In the genomic region with DNA sequence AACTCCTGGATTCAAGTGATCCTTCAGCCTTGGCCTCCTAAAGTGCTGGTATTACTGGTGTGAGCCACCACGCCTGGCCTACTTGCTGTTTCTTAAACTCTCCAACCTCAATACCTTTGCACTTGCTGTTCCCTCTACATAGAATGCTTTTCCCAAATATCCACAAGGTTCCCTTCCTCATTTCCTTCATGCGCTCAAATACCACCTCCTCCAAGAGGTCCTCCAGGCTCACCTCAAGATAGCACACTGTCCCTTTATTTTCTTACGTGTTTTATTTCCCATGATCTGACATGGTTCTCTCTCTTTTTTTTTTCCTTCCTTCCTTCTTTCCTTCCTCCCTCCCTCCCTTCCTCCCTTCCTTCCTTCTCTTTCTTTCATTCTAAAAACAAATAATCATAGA, we compare ENCODE assay signal across 21 cellular contexts. TPM values are rescaled to one million over a fixed set of nuclear protein-coding genes. Genes with fewer than 3 reads are reported as not detected.
DNase-seq lines count a peak whose midpoint lies in the region; ATAC-seq and TF ChIP-seq lines count a peak whose summit lies in the region.
"Had no signal": no experiment of that assay in that cellular context is flagged by ENCODE, and none has a peak within 500 bp of the region (broad histone marks: within the 10 kb centered on the region; RNA-seq: fewer than 3 reads in every experiment).

No MANE protein-coding gene starts in this region.

- peaks cover 12% of the 10 kb centered on the region for H3K4me1 ChIP-seq in BLaER1
- peaks cover 6% of the 10 kb centered on the region for H3K4me1 ChIP-seq in GM23338 (ENCODE audit: insufficient read depth)
- H3K4me1 ChIP-seq in testis = peaks cover 5% of the 10 kb centered on the region
- no peaks in the 10 kb centered on the region for H3K4me1 ChIP-seq in mesendoderm (ENCODE audit: control insufficient read depth, low read depth, low read length)
- H3K4me1 ChIP-seq: BE2C had no signal

- peaks cover 6% of the 10 kb centered on the region for H3K27me3 Mint-ChIP-seq in GM23338 (ENCODE audit: insufficient read depth, low read depth, poor library complexity)
- no peaks in the 10 kb centered on the region for H3K27me3 Mint-ChIP-seq in osteocyte (ENCODE audit: unreplicated experiment)

- no peaks in the 10 kb centered on the region for H3K79me2 ChIP-seq in GM23338 (replicated peaks; ENCODE audit: insufficient read depth)
- no peaks in the 10 kb centered on the region for H3K79me2 ChIP-seq in mesendoderm (ENCODE audit: control insufficient read depth, insufficient read depth, low read length)

- H2BK120ac ChIP-seq in mesendoderm (ENCODE audit: low read depth, low read length) = no peak overlapping the region

- H4K20me1 ChIP-seq in BLaER1 (no peaks in the 10 kb centered on the region), GM23338 (replicated peaks; ENCODE audit: insufficient read depth) (no peaks in the 10 kb centered on the region)

- H3K79me1 ChIP-seq in mesendoderm (ENCODE audit: low read length) = no peaks in the 10 kb centered on the region

- no peak overlapping the region for H3K27ac Mint-ChIP-seq in GM23338
- H3K27ac Mint-ChIP-seq in osteocyte (ENCODE audit: unreplicated experiment) = peak overlapping the region; percentile 65
- H3K27ac Mint-ChIP-seq: CD14-positive monocyte; CD4-positive, alpha-beta memory T cell; H9 had no signal

- H4K8ac ChIP-seq in mesendoderm (ENCODE audit: low read depth, low read length) = no peak overlapping the region

- POLR2A ChIA-PET in RWPE1 (lab: Yijun Ruan, JAX; ENCODE audit: low non-redundant PET) = no interaction called here

- H3K4me3 Mint-ChIP-seq in GM23338 (no peak overlapping the region; the same call in 2 of the 3 replicates), osteocyte (ENCODE audit: unreplicated experiment) (no peak overlapping the region)
- H3K4me3 Mint-ChIP-seq: CD4-positive, alpha-beta memory T cell had no signal

- H3K4ac ChIP-seq in mesendoderm (ENCODE audit: low read depth, low read length) = no peak overlapping the region

- H3K9me3 ChIP-seq in BLaER1 = no peaks in the 10 kb centered on the region
- H3K9me3 ChIP-seq in testis = no peaks in the 10 kb centered on the region
- H3K9me3 ChIP-seq: BE2C had no signal

- WGBS in testis, 2 donors = 89 to 94% methylated on average over 3 of the region's 3 CpGs
- WGBS in mesendoderm (ENCODE audit: extremely low coverage, insufficient coverage, low lambda C conversion rate) = no CpG with 5 or more reads among the region's 3 CpGs

- ATAC-seq in GM23338 (no peak), HG03439 (IDR thresholded peaks at IDR 0.05; ENCODE audit: unreplicated experiment) (no peak)

- TF ChIP-seq CTCF in GM23338 (conservative IDR thresholded peaks at IDR 0.05; ENCODE audit: low read depth in 2 of 2) (no peak), RWPE1 (conservative IDR thresholded peaks at IDR 0.05; ENCODE audit: low read depth) (no peak), osteocyte (IDR thresholded peaks at IDR 0.05) (no peak), testis (IDR thresholded peaks at IDR 0.05) (no peak)

- H2BK15ac ChIP-seq in mesendoderm (replicated peaks; ENCODE audit: low read depth) = no peak overlapping the region

- no peak overlapping the region for H3K4me3 ChIP-seq in BLaER1
- no peak overlapping the region for H3K4me3 ChIP-seq in GM23338
- no peak overlapping the region for H3K4me3 ChIP-seq in testis
- no peak overlapping the region for H3K4me3 ChIP-seq in mesendoderm (ENCODE audit: low read length)

- no peaks in the 10 kb centered on the region for H3K36me3 ChIP-seq in BLaER1
- no peaks in the 10 kb centered on the region for H3K36me3 ChIP-seq in GM23338 (ENCODE audit: insufficient read depth)
- H3K36me3 ChIP-seq in testis (ENCODE audit: low read depth, missing control alignments) = no peaks in the 10 kb centered on the region
- no peaks in the 10 kb centered on the region for H3K36me3 ChIP-seq in mesendoderm (ENCODE audit: control insufficient read depth, insufficient read depth, low read length)
- H3K36me3 ChIP-seq: BE2C had no signal

- no peaks in the 10 kb centered on the region for H3F3A ChIP-seq in GM23338 (replicated peaks; ENCODE audit: low read depth)

- H3K23ac ChIP-seq in mesendoderm (ENCODE audit: low read length) = no peak overlapping the region

- no peak overlapping the region for H2BK5ac ChIP-seq in mesendoderm (ENCODE audit: low read length)

- H3K9ac ChIP-seq in BLaER1 (no peak overlapping the region), mesendoderm (ENCODE audit: low read length) (no peak overlapping the region)

- H3K27ac ChIP-seq in BLaER1 (no peak overlapping the region), GM23338 (ENCODE audit: low read depth) (no peak overlapping the region), RWPE1 (peak overlapping the region; percentile 70), testis (no peak overlapping the region), mesendoderm (ENCODE audit: low read depth, low read length) (no peak overlapping the region)
- H3K27ac ChIP-seq: HL-60 had no signal

- H3K9me3 Mint-ChIP-seq in GM23338 = no peaks in the 10 kb centered on the region
- H3K9me3 Mint-ChIP-seq in osteocyte (ENCODE audit: unreplicated experiment) = no peaks in the 10 kb centered on the region
- H3K9me3 Mint-ChIP-seq: CD4-positive, alpha-beta memory T cell; H9 had no signal

- H3K4me2 ChIP-seq in BLaER1 (peak overlapping the region; percentile 73; the same call in 1 of the 2 replicates), GM23338 (peak overlapping the region; percentile 71; the same call in 1 of the 2 replicates), mesendoderm (ENCODE audit: low read length) (no peak overlapping the region)

- H2AFZ ChIP-seq in GM23338 = peak overlapping the region; percentile 40; the same call in 1 of the 2 replicates

- intact Hi-C loops in testis (cut with DNase I; ENCODE audit: low total_unique reads) = no loop called here

- H4K5ac ChIP-seq in mesendoderm (ENCODE audit: low read length) = no peak overlapping the region

- H3K18ac ChIP-seq in mesendoderm (ENCODE audit: low read length) = no peak overlapping the region

- no peak for TF ChIP-seq POLR2A in testis (IDR thresholded peaks at IDR 0.05)

- no peak overlapping the region for H2AK5ac ChIP-seq in mesendoderm (ENCODE audit: low read length)

- H3K56ac ChIP-seq in mesendoderm (ENCODE audit: low read length) = no peak overlapping the region

- H3K4me1 Mint-ChIP-seq in GM23338 = peaks cover 8% of the 10 kb centered on the region; the same call in 2 of the 3 replicates
- H3K4me1 Mint-ChIP-seq in osteocyte (ENCODE audit: unreplicated experiment) = peaks cover 7% of the 10 kb centered on the region

- H3K36me3 Mint-ChIP-seq in GM23338 (ENCODE audit: low read depth) (no peaks in the 10 kb centered on the region; the same call in 2 of the 3 replicates), osteocyte (ENCODE audit: unreplicated experiment) (no peaks in the 10 kb centered on the region)
- H3K36me3 Mint-ChIP-seq: CD14-positive monocyte; CD4-positive, alpha-beta memory T cell had no signal

- H3K9me2 ChIP-seq in GM23338 (ENCODE audit: insufficient read depth) = no peaks in the 10 kb centered on the region

- CTCF ChIA-PET in RWPE1 (lab: Yijun Ruan, JAX) = interaction anchor here (0.6 to 1.8 kb wide), 5 partner anchors 27 to 223 kb away, joined by 3 to 33 read pairs (median 5); no protein-coding TSS in a partner anchor

- H3K27me3 ChIP-seq in BLaER1 = no peaks in the 10 kb centered on the region
- peaks cover 10% of the 10 kb centered on the region; the same call in 1 of the 2 replicates for H3K27me3 ChIP-seq in GM23338 (ENCODE audit: insufficient read depth)
- H3K27me3 ChIP-seq in testis = no peaks in the 10 kb centered on the region
- H3K27me3 ChIP-seq in mesendoderm (ENCODE audit: insufficient read depth, low read length, poor library complexity) = no peaks in the 10 kb centered on the region

- DNase-seq in GM23338 (ENCODE audit: low spot score) (no peak), RWPE1 (ENCODE audit: low spot score) (no peak), osteocyte (ENCODE audit: extremely low spot score, unreplicated experiment) (no peak), testis (no peak), mesendoderm (no peak)
- DNase-seq: ACHN; BE2C; Calu3; CD4-positive, alpha-beta memory T cell; DMS79 treated with DMSO at 0.1 percent for 48 hours; GF-D8; GOT3; H9; Kasumi-1; KG1 had no signal

TF ChIP-seq in GM23338, 12 proteins besides CTCF, POLR2A, EP300 and RAD21:
- TF ChIP-seq STAT1 (IDR thresholded peaks at IDR 0.05; ENCODE audit: unreplicated experiment) = no peak
TF ChIP-seq in GM23338: peak in this region for 0.

RNA-seq across cellular contexts. Expression of a gene that starts 13.5 kb away (rescaled TPM):
- total RNA-seq in GM23338 (2014; rRNA removed; shearing (Covaris generic)) = not detected in 2 replicates
- polyA plus RNA-seq in GM23338 (2016; fragmentation: Nextera tagmentation; extraction: Ambion mirVana) = not detected in 2 replicates
- not detected in 2 replicates for total RNA-seq in osteocyte
- 1 to 10 TPM in 1 of 2 donors, not detected in 1; 1.7 TPM for total RNA-seq in testis
- 3.7 TPM for polyA plus RNA-seq in testis (ENCODE audit: insufficient read depth, low read depth, low replicate concordance)
- not detected for polyA plus RNA-seq in mesendoderm (2013, experiment 1 of 2)
- polyA plus RNA-seq in mesendoderm (2013, experiment 2 of 2) = not detected
- total RNA-seq: A172; Calu3; CD4-positive, alpha-beta memory T cell; H9; HT1080 had no signal
- polyA plus RNA-seq: CD14-positive monocyte; CD4-positive, alpha-beta memory T cell had no signal

RNA-seq across cellular contexts. Expression of a gene that starts 16.4 kb away (rescaled TPM):
- 1.0 and 1.3 TPM in 2 replicates for total RNA-seq in GM23338 (2014; rRNA removed; shearing (Covaris generic))
- polyA plus RNA-seq in GM23338 (2016; fragmentation: Nextera tagmentation; extraction: Ambion mirVana) (0.89 and 1.2 TPM in 2 replicates), testis (ENCODE audit: insufficient read depth, low read depth, low replicate concordance) (7.6 TPM)
- total RNA-seq in osteocyte (68.7 and 80.9 TPM in 2 replicates), testis (1 to 10 TPM; 5.5 to 7.0 TPM)
- polyA plus RNA-seq in mesendoderm (2013, experiment 1 of 2) = 0.87 TPM
- 0.97 TPM for polyA plus RNA-seq in mesendoderm (2013, experiment 2 of 2)
- total RNA-seq: HT1080 had no signal
- polyA plus RNA-seq: CD14-positive monocyte had no signal

RNA-seq across cellular contexts. Expression of a gene that starts 59.4 kb away (rescaled TPM):
- 21.9 and 31.7 TPM in 2 replicates for total RNA-seq in GM23338 (2014; rRNA removed; shearing (Covaris generic))
- 32.1 and 33.6 TPM in 2 replicates for polyA plus RNA-seq in GM23338 (2016; fragmentation: Nextera tagmentation; extraction: Ambion mirVana)
- total RNA-seq in osteocyte = 35.9 and 38.7 TPM in 2 replicates
- total RNA-seq in testis = 10 to 100 TPM; 20.4 to 25.8 TPM
- polyA plus RNA-seq in testis (ENCODE audit: insufficient read depth, low read depth, low replicate concordance) = 18.7 TPM
- polyA plus RNA-seq in mesendoderm (2013, experiment 1 of 2) = 4.3 TPM
- polyA plus RNA-seq in mesendoderm (2013, experiment 2 of 2) = 4.2 TPM
